Comparison of ENCODE assay signal across 8 cellular contexts in the genomic region with DNA sequence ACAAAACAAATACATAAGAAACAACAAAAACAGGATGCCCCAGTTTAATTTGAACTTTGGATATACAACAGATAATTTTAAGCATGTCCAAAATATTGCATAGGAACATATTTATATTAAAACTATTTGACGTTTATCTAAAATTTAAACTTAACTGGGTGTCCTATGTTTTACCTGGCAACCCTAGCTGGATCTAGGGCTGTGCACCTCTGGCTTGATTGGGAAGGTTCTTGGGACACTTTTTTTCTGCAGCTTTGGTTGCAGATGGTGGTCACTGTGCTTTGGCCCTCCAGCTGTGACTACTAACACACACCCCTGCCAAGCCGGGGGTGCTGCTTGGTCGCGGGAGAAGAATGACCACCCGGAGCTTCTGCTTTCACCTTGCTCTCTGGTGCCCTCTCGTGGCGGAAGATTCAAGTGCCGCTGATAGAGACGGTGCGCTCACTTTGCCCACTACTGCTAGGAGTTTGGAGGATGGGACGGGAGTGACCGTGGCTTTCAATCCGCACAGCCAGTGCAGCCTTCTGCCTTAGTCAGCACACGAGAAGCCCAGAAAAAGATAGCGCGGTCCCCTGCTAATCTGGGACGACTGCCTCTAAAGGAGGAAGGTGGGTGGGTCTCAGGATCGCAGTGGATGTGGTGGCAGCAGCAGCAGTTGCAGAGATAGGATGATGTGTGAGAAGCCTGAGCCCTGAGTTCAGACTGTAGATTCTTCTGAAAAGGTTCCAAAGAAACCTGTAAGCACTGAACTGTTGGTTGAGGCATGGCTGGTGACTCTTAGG. TPM values are rescaled to one million over a fixed set of nuclear protein-coding genes. Genes with fewer than 3 reads are reported as not detected.
DNase-seq lines count a peak whose midpoint lies in the region; ATAC-seq and TF ChIP-seq lines count a peak whose summit lies in the region.

No MANE protein-coding gene starts in this region.

- H3K36me3 ChIP-seq in HUES64 (ENCODE audit: insufficient read depth, low read length), result no peaks in the 10 kb centered on the region

- no peak overlapping the region for H3K9ac ChIP-seq in HUES64 (ENCODE audit: low read depth, low read length)

- intact Hi-C loops in activated T-helper 2 cell treated with anti-CD3 and anti-CD28 coated beads, Interferon-gamma antibody, Interleukin-2, Interleukin-4, amounts not matched to agents 10 μg/mL and 5 μg/mL and 100 μg/mL, durations not matched to agents 14 hours and 24 hours and 36 hours (cut with micrococcal nuclease), result loop anchor here (2.0 to 5.0 kb wide), 3 partner anchors 36 to 216 kb away; no protein-coding TSS in a partner anchor

- no peaks in the 10 kb centered on the region for H3K9me3 ChIP-seq in HUES64 (ENCODE audit: insufficient read depth, low read depth, low read length)

- H3K27me3 ChIP-seq in HUES64 (ENCODE audit: insufficient read depth, low read length), result peaks cover 12% of the 10 kb centered on the region; the same call in 1 of the 2 replicates

- H3K4me3 Mint-ChIP-seq in activated T-helper 2 cell treated with anti-CD3 and anti-CD28 coated beads, Interferon-gamma antibody, Interleukin-2, Interleukin-4, amounts not matched to agents 10 μg/mL and 5 μg/mL and 100 μg/mL, durations not matched to agents 14 hours and 24 hours and 36 hours (ENCODE audit: low read depth), result no peak overlapping the region
- H3K4me3 Mint-ChIP-seq in neural crest cell, result no peak overlapping the region
- no peak overlapping the region for H3K4me3 Mint-ChIP-seq in stimulated activated naive CD8-positive, alpha-beta T cell treated with anti-CD3 and anti-CD28 coated beads, Interleukin-15, amount 100 ng/mL, for 72 hours

- peak; percentile 64 for ATAC-seq in stimulated activated naive CD8-positive, alpha-beta T cell treated with anti-CD3 and anti-CD28 coated beads, Interleukin-15, amount 100 ng/mL, for 72 hours
- ATAC-seq in GM21381 (IDR thresholded peaks at IDR 0.05; ENCODE audit: unreplicated experiment), result no peak

- DNase-seq in DMS153 (lab: John Stamatoyannopoulos, UW) (peak; percentile 2), RKO (ENCODE audit: low spot score) (peak; percentile 51), fibroblast of villous mesenchyme (ENCODE audit: low read depth) (peak; percentile 79), neural crest cell (ENCODE audit: low read depth, low spot score) (peak; percentile 93)
- peak; percentile 61 for DNase-seq in activated T-helper 2 cell treated with anti-CD3 and anti-CD28 coated beads, Interferon-gamma antibody, Interleukin-2, Interleukin-4, amounts not matched to agents 10 μg/mL and 5 μg/mL and 100 μg/mL, durations not matched to agents 14 hours and 24 hours and 36 hours (ENCODE audit: low spot score)
- DNase-seq in stimulated activated naive CD8-positive, alpha-beta T cell treated with anti-CD3 and anti-CD28 coated beads, Interleukin-15, amount 100 ng/mL, for 72 hours, result peak; percentile 62

- no peaks in the 10 kb centered on the region for H3K4me1 ChIP-seq in HUES64 (ENCODE audit: insufficient read depth, low read length)

- H3K27ac Mint-ChIP-seq in activated T-helper 2 cell treated with anti-CD3 and anti-CD28 coated beads, Interferon-gamma antibody, Interleukin-2, Interleukin-4, amounts not matched to agents 10 μg/mL and 5 μg/mL and 100 μg/mL, durations not matched to agents 14 hours and 24 hours and 36 hours, result no peak overlapping the region
- no peak overlapping the region for H3K27ac Mint-ChIP-seq in neural crest cell (ENCODE audit: unreplicated experiment)
- H3K27ac Mint-ChIP-seq in stimulated activated naive CD8-positive, alpha-beta T cell treated with anti-CD3 and anti-CD28 coated beads, Interleukin-15, amount 100 ng/mL, for 72 hours, result peak overlapping the region in 1 of 2 donors; percentile 15

- peak overlapping the region; percentile 19; the same call in 1 of the 2 replicates for H3K4me3 ChIP-seq in HUES64 (ENCODE audit: low read length)
- peak overlapping the region; percentile 27 for H3K4me3 ChIP-seq in fibroblast of villous mesenchyme (ENCODE audit: low read depth, low read length)

- TF ChIP-seq CTCF in fibroblast of villous mesenchyme (IDR thresholded peaks at IDR 0.05; ENCODE audit: insufficient read depth, low read depth, low read length), result peak; percentile 85
- peak; percentile 91 for TF ChIP-seq CTCF in neural crest cell (conservative IDR thresholded peaks at IDR 0.05)

- peaks cover 9% of the 10 kb centered on the region for H3K4me1 Mint-ChIP-seq in activated T-helper 2 cell treated with anti-CD3 and anti-CD28 coated beads, Interferon-gamma antibody, Interleukin-2, Interleukin-4, amounts not matched to agents 10 μg/mL and 5 μg/mL and 100 μg/mL, durations not matched to agents 14 hours and 24 hours and 36 hours (ENCODE audit: low read depth)
- H3K4me1 Mint-ChIP-seq in neural crest cell, result peaks cover 5% of the 10 kb centered on the region
- H3K4me1 Mint-ChIP-seq in stimulated activated naive CD8-positive, alpha-beta T cell treated with anti-CD3 and anti-CD28 coated beads, Interleukin-15, amount 100 ng/mL, for 72 hours, result peaks cover 6% of the 10 kb centered on the region

- 8% methylated on average over 17 of the region's 18 CpGs for WGBS in HUES64

- no peaks in the 10 kb centered on the region for H3K36me3 Mint-ChIP-seq in activated T-helper 2 cell treated with anti-CD3 and anti-CD28 coated beads, Interferon-gamma antibody, Interleukin-2, Interleukin-4, amounts not matched to agents 10 μg/mL and 5 μg/mL and 100 μg/mL, durations not matched to agents 14 hours and 24 hours and 36 hours (ENCODE audit: low read depth)
- no peaks in the 10 kb centered on the region for H3K36me3 Mint-ChIP-seq in neural crest cell (ENCODE audit: low read depth)

- no peaks in the 10 kb centered on the region for H3K9me3 Mint-ChIP-seq in activated T-helper 2 cell treated with anti-CD3 and anti-CD28 coated beads, Interferon-gamma antibody, Interleukin-2, Interleukin-4, amounts not matched to agents 10 μg/mL and 5 μg/mL and 100 μg/mL, durations not matched to agents 14 hours and 24 hours and 36 hours
- H3K9me3 Mint-ChIP-seq in neural crest cell, result no peaks in the 10 kb centered on the region
- no peaks in the 10 kb centered on the region for H3K9me3 Mint-ChIP-seq in stimulated activated naive CD8-positive, alpha-beta T cell treated with anti-CD3 and anti-CD28 coated beads, Interleukin-15, amount 100 ng/mL, for 72 hours

- H3K27me3 Mint-ChIP-seq in activated T-helper 2 cell treated with anti-CD3 and anti-CD28 coated beads, Interferon-gamma antibody, Interleukin-2, Interleukin-4, amounts not matched to agents 10 μg/mL and 5 μg/mL and 100 μg/mL, durations not matched to agents 14 hours and 24 hours and 36 hours (ENCODE audit: low read depth), result peaks cover 26% of the 10 kb centered on the region
- peaks cover 38% of the 10 kb centered on the region for H3K27me3 Mint-ChIP-seq in neural crest cell (ENCODE audit: low read depth)
- peaks cover 29% of the 10 kb centered on the region for H3K27me3 Mint-ChIP-seq in stimulated activated naive CD8-positive, alpha-beta T cell treated with anti-CD3 and anti-CD28 coated beads, Interleukin-15, amount 100 ng/mL, for 72 hours

- H3K27ac ChIP-seq in HUES64 (ENCODE audit: low read depth, low read length), result no peak overlapping the region

RNA-seq across cellular contexts. Expression of a gene that starts 6.7 kb away (rescaled TPM):
- polyA plus RNA-seq in HUES64 (2013, experiment 1 of 2), result not detected
- not detected for polyA plus RNA-seq in HUES64 (2013, experiment 2 of 2)
- not detected in 2 replicates for total RNA-seq in activated T-helper 2 cell treated with anti-CD3 and anti-CD28 coated beads, Interferon-gamma antibody, Interleukin-2, Interleukin-4, amounts not matched to agents 10 μg/mL and 5 μg/mL and 100 μg/mL, durations not matched to agents 14 hours and 24 hours and 36 hours
- total RNA-seq in fibroblast of villous mesenchyme, result not detected in 2 replicates
- not detected in 2 replicates for total RNA-seq in neural crest cell

Comparison
In these comparisons a context has a peak if more than half of its experiments do, and no peak if none do; other contexts are left out.
1. DNase-seq: peak in every context shown above with its lines; median percentile 93 in neural crest cell; 79 in fibroblast of villous mesenchyme; 62 in stimulated activated naive CD8-positive, alpha-beta T cell treated with anti-CD3 and anti-CD28 coated beads, Interleukin-15, amount 100 ng/mL, for 72 hours; 61 in activated T-helper 2 cell treated with anti-CD3 and anti-CD28 coated beads, Interferon-gamma antibody, Interleukin-2, Interleukin-4, amounts not matched to agents 10 μg/mL and 5 μg/mL and 100 μg/mL, durations not matched to agents 14 hours and 24 hours and 36 hours; 51 in RKO; 2 in DMS153.